14 cellular contexts compared by ENCODE assay signal in the genomic region with DNA sequence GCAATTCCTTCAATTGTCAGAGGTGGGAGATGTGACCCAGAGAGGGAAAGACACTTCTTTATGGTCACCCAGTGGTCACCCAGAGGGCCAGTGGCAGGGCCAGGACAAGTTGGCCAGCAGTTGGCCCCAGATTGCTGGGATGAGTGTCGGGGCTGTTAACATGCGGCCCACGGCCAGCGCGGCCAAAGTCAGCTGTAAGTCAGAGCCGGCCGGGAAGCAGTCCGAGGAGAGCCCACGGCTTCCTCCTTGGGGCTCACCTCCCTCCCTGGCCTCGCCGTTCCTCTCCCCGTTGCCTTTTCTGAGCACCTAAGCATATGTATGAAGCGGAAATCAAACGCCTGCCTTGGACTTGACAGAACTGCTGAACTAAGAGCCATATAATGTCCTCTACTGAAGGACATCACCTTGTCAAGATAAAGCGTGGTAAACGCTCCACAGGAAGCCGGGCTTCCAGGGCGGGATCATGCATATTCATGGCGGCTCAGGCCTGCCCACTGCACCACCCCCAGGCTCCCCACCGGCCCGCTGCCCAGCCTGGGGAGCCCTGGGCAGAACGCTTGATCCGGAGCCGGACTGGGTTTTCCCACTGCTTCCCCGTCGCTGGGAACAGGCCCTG.
DNase-seq lines count a peak whose midpoint lies in the region; ATAC-seq, FAIRE-seq and TF ChIP-seq lines count a peak whose summit lies in the region.
"Had no signal": no experiment of that assay in that cellular context is flagged by ENCODE, and none has a peak within 500 bp of the region (broad histone marks: within the 10 kb centered on the region; RNA-seq: fewer than 3 reads in every experiment).

No MANE protein-coding gene starts in this region.

- no peaks in the 10 kb centered on the region for H3K27me3 ChIP-seq in K562 (ENCODE audit: control insufficient read depth in 2 of 2, insufficient read depth in 2 of 2, low read length in 2 of 2)
- H3K27me3 ChIP-seq: uterus had no signal

- no peaks in the 10 kb centered on the region for H3K9me3 Mint-ChIP-seq in progenitor cell of endocrine pancreas (ENCODE audit: low read depth)

- no peaks in the 10 kb centered on the region for H3K9me3 ChIP-seq in K562 (replicated peaks; ENCODE audit: control insufficient read depth, insufficient read depth, low read depth, low read length)
- H3K9me3 ChIP-seq: uterus had no signal

- CTCF ChIA-PET in K562 (lab: Yijun Ruan, JAX; ENCODE audit: low intra/inter-chr PET ratio), result no interaction called here

- H3K4me2 ChIP-seq in K562 (ENCODE audit: insufficient read depth, low read length), result peak overlapping the region; percentile 79

- H3K79me2 ChIP-seq in K562 (ENCODE audit: control insufficient read depth, insufficient read depth, low read length), result no peaks in the 10 kb centered on the region

- peak in 1 of 2 experiments; percentile 26; a peak in 1 of 4 replicates for TF ChIP-seq RAD21 in K562 (CRISPR knock-in tag; conservative IDR thresholded peaks at IDR 0.05 in 1 of 2, IDR thresholded peaks at IDR 0.05 in 1 of 2)

- peak overlapping the region; percentile 96 for H2AFZ ChIP-seq in K562 (ENCODE audit: low read depth, low read length)

- peak overlapping the region; percentile 72 for H3K27ac ChIP-seq in K562 (ENCODE audit: extremely low read depth, low read depth, low read length)
- H3K27ac ChIP-seq: uterus had no signal

- no peaks in the 10 kb centered on the region for H4K20me1 ChIP-seq in K562 (replicated peaks; ENCODE audit: control insufficient read depth, insufficient read depth, low read length)

- no peaks in the 10 kb centered on the region for H3K36me3 ChIP-seq in K562 (ENCODE audit: control insufficient read depth, insufficient read depth, low read length)
- H3K36me3 ChIP-seq: uterus had no signal

- ATAC-seq in K562 (peak; percentile 96), GM21423 (IDR thresholded peaks at IDR 0.05; ENCODE audit: unreplicated experiment) (no peak), GM18502 (IDR thresholded peaks at IDR 0.05; ENCODE audit: poor library complexity, unreplicated experiment) (no peak), GM21526 (IDR thresholded peaks at IDR 0.05; ENCODE audit: low FRiP score, unreplicated experiment) (no peak)

- DNase-seq in ELR (ENCODE audit: low read depth), result peak; percentile 5
- peak; percentile 73 to 87 (median 78) for DNase-seq in K562 (ENCODE audit: extremely low read depth in 1 of 4, low spot score in 3 of 4)
- peak; percentile 72 for DNase-seq in iPS-NIHi7 (ENCODE audit: extremely low spot score)
- DNase-seq in progenitor cell of endocrine pancreas (ENCODE audit: low spot score, unreplicated experiment), result no peak
- DNase-seq in NAMALWA (ENCODE audit: low spot score), result no peak
- DNase-seq: HCEC 1CT; KG1; NCI-H1417; NCI-H446 treated with DMSO at 0.1 percent for 48 hours; stimulated activated CD4-positive, alpha-beta T cell treated with anti-CD3 and anti-CD28 coated beads, Interleukin-4, amount 100 ng/mL, for 1 hour; uterus had no signal

- peak overlapping the region; percentile 2; the same call in 1 of the 2 replicates for H3K4me3 ChIP-seq in K562
- H3K4me3 ChIP-seq: uterus had no signal

- no peaks in the 10 kb centered on the region for H3K36me3 Mint-ChIP-seq in progenitor cell of endocrine pancreas (ENCODE audit: insufficient read depth)

- POLR2A ChIA-PET in K562 (lab: Yijun Ruan, JAX), result interaction anchor here (0.9 to 1.5 kb wide), 5 partner anchors 8 to 115 kb away, joined by 3 to 7 read pairs (median 4); no protein-coding TSS in a partner anchor

- FAIRE-seq in K562 (lab: Jason Lieb, UNC), result peak; percentile 96

- no peak overlapping the region for H3K27ac Mint-ChIP-seq in progenitor cell of endocrine pancreas

- in situ Hi-C loops in K562 (cut with MboI), result no loop called here

- TF ChIP-seq EP300 in K562 (IDR thresholded peaks at IDR 0.05; ENCODE audit: low read length), result peak; percentile 23; the same call in 1 of the 2 replicates

- H3K4me1 Mint-ChIP-seq in progenitor cell of endocrine pancreas (ENCODE audit: low read depth), result peaks cover 11% of the 10 kb centered on the region

- BruUV-seq in K562 (replicated peaks; lab: Mats Ljungman, UMichigan), result no TSS peak

- intact Hi-C loops in K562 (cut with micrococcal nuclease), result no loop called here

- H3K4me3 Mint-ChIP-seq in progenitor cell of endocrine pancreas (ENCODE audit: low read depth), result peak overlapping the region; percentile 9

- peak overlapping the region; percentile 60 to 88 for H3K9ac ChIP-seq in K562 (ENCODE audit: insufficient read depth in 1 of 2, low read depth in 2 of 2, low read length in 2 of 2)

- TF ChIP-seq POLR2A in K562 (conservative IDR thresholded peaks at IDR 0.05), result peak; percentile 79

- H3K27me3 Mint-ChIP-seq in progenitor cell of endocrine pancreas, result peaks cover 54% of the 10 kb centered on the region

- TF ChIP-seq CTCF in K562 (IDR thresholded peaks at IDR 0.05 in 2 of 3, conservative IDR thresholded peaks at IDR 0.05 in 1 of 3; ENCODE audit: insufficient read depth in 2 of 3, low read depth in 1 of 3, low read length in 3 of 3) (peak in 2 of 3 experiments; percentile 2 to 22; a peak in 1 of 6 replicates), progenitor cell of endocrine pancreas (IDR thresholded peaks at IDR 0.05; ENCODE audit: unreplicated experiment) (no peak)

- H3K4me1 ChIP-seq in K562 (replicated peaks in 1 of 2; ENCODE audit: control insufficient read depth in 2 of 2, insufficient read depth in 2 of 2, low read length in 2 of 2), result peaks cover 14 to 16% of the 10 kb centered on the region in 2 experiments
- H3K4me1 ChIP-seq: uterus had no signal

- 8% methylated on average over 26 of the region's 26 CpGs for WGBS in K562 (ENCODE audit: insufficient coverage, low coverage, missing lambda C conversion rate)

- H3K9me1 ChIP-seq in K562 (ENCODE audit: control insufficient read depth, insufficient read depth, low read length), result no peaks in the 10 kb centered on the region

TF ChIP-seq in K562, 482 proteins besides CTCF, POLR2A, EP300 and RAD21 (continues in another document):
- no peak for TF ChIP-seq CCAR2 (IDR thresholded peaks at IDR 0.05; ENCODE audit: low read depth, low read length)
- no peak for TF ChIP-seq MTA2 (IDR thresholded peaks at IDR 0.05; ENCODE audit: low read depth)
- no peak for TF ChIP-seq ESRRB (CRISPR knock-in tag; IDR thresholded peaks at IDR 0.05; ENCODE audit: borderline replicate concordance)
- TF ChIP-seq ZC3H11A (IDR thresholded peaks at IDR 0.05; ENCODE audit: low read depth, low read length), result no peak
- no peak for TF ChIP-seq KAT2B (IDR thresholded peaks at IDR 0.05; ENCODE audit: low read depth, low read length)
- TF ChIP-seq ZNF644 (tag; IDR thresholded peaks at IDR 0.05; ENCODE audit: low read depth), result 0 out of 2 replicates have a peak, but pooled peaks have one; percentile 49
- no peak for TF ChIP-seq JUN (IDR thresholded peaks at IDR 0.05; ENCODE audit: borderline replicate concordance, low read depth, low read length)
- no peak for TF ChIP-seq JUN (CRISPR knock-in tag; IDR thresholded peaks at IDR 0.05; ENCODE audit: borderline replicate concordance)
- TF ChIP-seq ZNF165 (CRISPR knock-in tag; IDR thresholded peaks at IDR 0.05; ENCODE audit: borderline replicate concordance), result no peak; the same call in 1 of the 2 replicates
- TF ChIP-seq ZNF707 (CRISPR knock-in tag; conservative IDR thresholded peaks at IDR 0.05), result no peak
- TF ChIP-seq SP1 (CRISPR knock-in tag; IDR thresholded peaks at IDR 0.05), result no peak
- no peak for TF ChIP-seq TSHZ1 (CRISPR knock-in tag; IDR thresholded peaks at IDR 0.05)
- peak; percentile 32; the same call in 1 of the 2 replicates for TF ChIP-seq POLR2AphosphoS5 (IDR thresholded peaks at IDR 0.05; ENCODE audit: control insufficient read depth, insufficient read depth, low read depth, low read length)
- no peak for TF ChIP-seq GTF2E2 (tag; IDR thresholded peaks at IDR 0.05)
- peak; percentile 46; the same call in 1 of the 2 replicates for TF ChIP-seq MYC (IDR thresholded peaks at IDR 0.05; ENCODE audit: low read depth, low read length)
- peak; percentile 48; the same call in 1 of the 2 replicates for TF ChIP-seq MYC (CRISPR knock-in tag; IDR thresholded peaks at IDR 0.05; ENCODE audit: borderline replicate concordance, low read depth)
- TF ChIP-seq MITF (IDR thresholded peaks at IDR 0.05), result no peak
- no peak for TF ChIP-seq MCM2 (IDR thresholded peaks at IDR 0.05; ENCODE audit: low read depth)

Comparison
In these comparisons a context has a peak if more than half of its experiments do, and no peak if none do; other contexts are left out.
1. DNase-seq: peak in ELR (single experiment), K562 (4 of 4) and iPS-NIHi7 (single experiment); none in progenitor cell of endocrine pancreas (single experiment) and NAMALWA (single experiment).